In genomic region chr7:15669443-15669842, GRCh38 we compare ENCODE assay signal across 18 cellular contexts. TPM values are rescaled to one million over a fixed set of nuclear protein-coding genes. Genes with fewer than 3 reads are reported as not detected.
DNase-seq lines count a peak whose midpoint lies in the region; ATAC-seq and TF ChIP-seq lines count a peak whose summit lies in the region.
"Had no signal": no experiment of that assay in that cellular context is flagged by ENCODE, and none has a peak within 500 bp of the region (broad histone marks: within the 10 kb centered on the region; RNA-seq: fewer than 3 reads in every experiment).

No MANE protein-coding gene starts in this region.

- H3K4me3 ChIP-seq in IMR-90 (ENCODE audit: insufficient read depth, low read depth, low read length) (no peak overlapping the region), fibroblast of mammary gland (ENCODE audit: control insufficient read depth, low read depth, low read length) (no peak overlapping the region), left ventricle myocardium inferior (no peak overlapping the region)
- H3K4me3 ChIP-seq: GM12878 had no signal

- peak overlapping the region; percentile 67 for H3K27ac Mint-ChIP-seq in osteocyte (ENCODE audit: unreplicated experiment)
- H3K27ac Mint-ChIP-seq: CD4-positive, alpha-beta memory T cell had no signal

- H3K4me1 Mint-ChIP-seq in osteocyte (ENCODE audit: unreplicated experiment): peaks cover 32% of the 10 kb centered on the region
- H3K4me1 Mint-ChIP-seq: CD4-positive, alpha-beta memory T cell had no signal

- ATAC-seq in IMR-90 (ENCODE audit: low read depth) (no peak), HG02678 (IDR thresholded peaks at IDR 0.05; ENCODE audit: unreplicated experiment) (no peak), HG03280 (IDR thresholded peaks at IDR 0.05; ENCODE audit: unreplicated experiment) (no peak)
- ATAC-seq: GM12878 had no signal

- intact Hi-C loops in IMR-90 (cut with micrococcal nuclease) (no loop called here), left ventricle myocardium inferior (cut with micrococcal nuclease) (no loop called here)

- H2BK120ac ChIP-seq in IMR-90 (ENCODE audit: low read depth, low read length): no peak overlapping the region

- H3K36me3 ChIP-seq in IMR-90 (ENCODE audit: control insufficient read depth, insufficient read depth, low read length): no peaks in the 10 kb centered on the region
- H3K36me3 ChIP-seq in left ventricle myocardium inferior: no peaks in the 10 kb centered on the region

- no peak for TF ChIP-seq POLR2A in IMR-90 (IDR thresholded peaks at IDR 0.05; ENCODE audit: low read depth, low read length)

- H3K27me3 ChIP-seq in IMR-90 (ENCODE audit: control insufficient read depth, insufficient read depth, low read length) (no peaks in the 10 kb centered on the region), left ventricle myocardium inferior (ENCODE audit: low read depth) (no peaks in the 10 kb centered on the region)

- POLR2A ChIA-PET in IMR-90 (lab: Charles Lee; ENCODE audit: unreplicated experiment): no interaction called here

- H3K14ac ChIP-seq in IMR-90 (replicated peaks; ENCODE audit: low read depth, low read length): no peak overlapping the region

- no peak overlapping the region for H3K4ac ChIP-seq in IMR-90 (ENCODE audit: low read depth, low read length)

- TF ChIP-seq CTCF in IMR-90 (conservative IDR thresholded peaks at IDR 0.05; ENCODE audit: low read depth, low read length): no peak
- no peak for TF ChIP-seq CTCF in fibroblast of mammary gland (conservative IDR thresholded peaks at IDR 0.05; ENCODE audit: control insufficient read depth, insufficient read depth, low read depth, low read length)
- no peak for TF ChIP-seq CTCF in osteocyte (IDR thresholded peaks at IDR 0.05)
- no peak for TF ChIP-seq CTCF in left ventricle myocardium inferior (IDR thresholded peaks at IDR 0.05; ENCODE audit: borderline replicate concordance)

- no peaks in the 10 kb centered on the region for H3K79me1 ChIP-seq in IMR-90 (ENCODE audit: low read depth in 1 of 2, low read length in 2 of 2)

- H2AK9ac ChIP-seq in IMR-90 (replicated peaks; ENCODE audit: low read depth, low read length, poor library complexity): no peak overlapping the region

- no peaks in the 10 kb centered on the region for H3K27me3 Mint-ChIP-seq in osteocyte (ENCODE audit: unreplicated experiment)
- H3K27me3 Mint-ChIP-seq: CD4-positive, alpha-beta memory T cell had no signal

- no peak overlapping the region for H2BK15ac ChIP-seq in IMR-90 (ENCODE audit: low read depth, low read length)

- no peak overlapping the region for H3K27ac ChIP-seq in IMR-90 (ENCODE audit: insufficient read depth, low read length)
- H3K27ac ChIP-seq in left ventricle myocardium inferior (replicated peaks): no peak overlapping the region
- H3K27ac ChIP-seq: C4-2B had no signal

- no peak overlapping the region for H3K56ac ChIP-seq in IMR-90 (ENCODE audit: extremely low read depth, insufficient read depth, low read length)

- H3K23ac ChIP-seq in IMR-90 (ENCODE audit: low read depth, low read length): no peak overlapping the region

- no peak overlapping the region for H2AK5ac ChIP-seq in IMR-90 (ENCODE audit: low read depth, low read length)

- no peak overlapping the region for H3K4me3 Mint-ChIP-seq in osteocyte (ENCODE audit: unreplicated experiment)
- H3K4me3 Mint-ChIP-seq: CD4-positive, alpha-beta memory T cell had no signal

- CTCF ChIA-PET in IMR-90 (lab: Yijun Ruan, JAX): no interaction called here

- dilution Hi-C loops in IMR-90 (cut with HindIII; ENCODE audit: low sequenced_read_pairs, unreplicated experiment): no loop called here

- no peaks in the 10 kb centered on the region for H3K4me1 ChIP-seq in IMR-90 (ENCODE audit: control insufficient read depth, insufficient read depth, low read length)
- H3K4me1 ChIP-seq in left ventricle myocardium inferior: peaks cover 24% of the 10 kb centered on the region

- no peak overlapping the region for H4K91ac ChIP-seq in IMR-90 (ENCODE audit: insufficient read depth, low read depth, low read length)

- no peak overlapping the region for H2BK20ac ChIP-seq in IMR-90 (ENCODE audit: low read depth, low read length)

- no peak overlapping the region for H3K9ac ChIP-seq in IMR-90 (ENCODE audit: low read depth, low read length)

- H2AFZ ChIP-seq in IMR-90 (replicated peaks; ENCODE audit: low read length, poor library complexity): no peak overlapping the region

- no peak for TF ChIP-seq RAD21 in IMR-90 (IDR thresholded peaks at IDR 0.05; ENCODE audit: low read length)

- no TSS peak for BruUV-seq in IMR-90 (replicated peaks; lab: Mats Ljungman, UMichigan)

- no peaks in the 10 kb centered on the region for H4K20me1 ChIP-seq in IMR-90 (ENCODE audit: insufficient read depth, low read length)

- no peaks in the 10 kb centered on the region for H3K9me1 ChIP-seq in IMR-90 (ENCODE audit: insufficient read depth, low read length)

- H3K9me3 ChIP-seq in IMR-90 (ENCODE audit: control insufficient read depth, insufficient read depth, low read length) (no peaks in the 10 kb centered on the region), left ventricle myocardium inferior (replicated peaks) (no peaks in the 10 kb centered on the region)

- DNase-seq in IMR-90 (no peak), fibroblast of mammary gland (ENCODE audit: low read depth) (peak; percentile 33), osteocyte (ENCODE audit: extremely low spot score, unreplicated experiment) (no peak), iPS-NIHi11 (ENCODE audit: low spot score) (no peak), left ventricle myocardium inferior (no peak)
- DNase-seq: AML-193; CD4-positive, alpha-beta memory T cell; DMS 273 treated with DMSO at 0.1 percent for 48 hours; DMS53; DND-41; EL; HCEC 1CT had no signal

- H4K8ac ChIP-seq in IMR-90 (ENCODE audit: low read depth in 2 of 2, low read length in 2 of 2): no peak overlapping the region

- no peak overlapping the region for H3K4me2 ChIP-seq in IMR-90 (ENCODE audit: low read depth, low read length)

- H3K36me3 Mint-ChIP-seq in osteocyte (ENCODE audit: unreplicated experiment): peaks cover 7% of the 10 kb centered on the region
- H3K36me3 Mint-ChIP-seq: CD4-positive, alpha-beta memory T cell had no signal

- in situ Hi-C loops in IMR-90 (cut with MboI; ENCODE audit: low sequenced_read_pairs): no loop called here

- no peak overlapping the region for H3K18ac ChIP-seq in IMR-90 (ENCODE audit: low read depth, low read length)

- WGBS in IMR-90 (ENCODE audit: extremely low coverage in 2 of 2, insufficient read length in 1 of 2), 2 experiments: 88% methylated on average over 3 of the region's 8 CpGs; no CpG with 5 or more reads in 1 of the 2 experiments

- H4K5ac ChIP-seq in IMR-90 (ENCODE audit: low read depth, low read length): no peak overlapping the region

- H2BK5ac ChIP-seq in IMR-90 (ENCODE audit: low read depth, low read length, poor library complexity, severe bottlenecking): no peak overlapping the region

- peaks cover 12% of the 10 kb centered on the region for H3K9me3 Mint-ChIP-seq in osteocyte (ENCODE audit: unreplicated experiment)

TF ChIP-seq in IMR-90, 13 proteins besides CTCF, POLR2A, EP300 and RAD21:
- TF ChIP-seq SMC3 (IDR thresholded peaks at IDR 0.05; ENCODE audit: low read depth, low read length) (no peak), MAFK (IDR thresholded peaks at IDR 0.05; ENCODE audit: low read depth, low read length) (no peak), MXI1 (IDR thresholded peaks at IDR 0.05; ENCODE audit: borderline replicate concordance, low read depth, low read length) (no peak), BHLHE40 (IDR thresholded peaks at IDR 0.05; ENCODE audit: low read depth, low read length) (no peak), NFE2L2 (IDR thresholded peaks at IDR 0.05; ENCODE audit: low read depth, low read length) (no peak), RFX5 (IDR thresholded peaks at IDR 0.05; ENCODE audit: low read depth, low read length) (no peak), RCOR1 (IDR thresholded peaks at IDR 0.05; ENCODE audit: insufficient replicate concordance, low read length) (no peak), CEBPB (IDR thresholded peaks at IDR 0.05; ENCODE audit: low read depth, low read length) (peak; percentile 73)
- TF ChIP-seq, protein P1, sequence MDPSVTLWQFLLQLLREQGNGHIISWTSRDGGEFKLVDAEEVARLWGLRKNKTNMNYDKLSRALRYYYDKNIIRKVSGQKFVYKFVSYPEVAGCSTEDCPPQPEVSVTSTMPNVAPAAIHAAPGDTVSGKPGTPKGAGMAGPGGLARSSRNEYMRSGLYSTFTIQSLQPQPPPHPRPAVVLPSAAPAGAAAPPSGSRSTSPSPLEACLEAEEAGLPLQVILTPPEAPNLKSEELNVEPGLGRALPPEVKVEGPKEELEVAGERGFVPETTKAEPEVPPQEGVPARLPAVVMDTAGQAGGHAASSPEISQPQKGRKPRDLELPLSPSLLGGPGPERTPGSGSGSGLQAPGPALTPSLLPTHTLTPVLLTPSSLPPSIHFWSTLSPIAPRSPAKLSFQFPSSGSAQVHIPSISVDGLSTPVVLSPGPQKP (IDR thresholded peaks at IDR 0.05; ENCODE audit: borderline replicate concordance, low read depth, low read length): no peak

RNA-seq across cellular contexts. Expression of gene MEOX2, which starts 17.0 kb away (rescaled TPM):
- total RNA-seq in IMR-90 (2012; rRNA removed): under 0.01 TPM in 1 of 2 replicates, not detected in the other
- polyA plus RNA-seq in IMR-90 (2012; rRNA removed): not detected in 2 replicates
- polyA plus RNA-seq in IMR-90 (2012; cell fraction: cytosol; rRNA removed): not detected in 2 replicates
- not detected in 2 replicates for polyA plus RNA-seq in IMR-90 (2012; cell fraction: nucleus; rRNA removed; ENCODE audit: low replicate concordance)
- total RNA-seq in osteocyte: 24.5 and 24.8 TPM in 2 replicates
- 7.7 TPM for total RNA-seq in left ventricle myocardium inferior
- total RNA-seq: CD4-positive, alpha-beta memory T cell; G401; GM12878 had no signal
- polyA plus RNA-seq: BJ; CD4-positive, alpha-beta memory T cell; GM12878 had no signal
